ENCODE assay signal across 1 cellular context in the genomic region with DNA sequence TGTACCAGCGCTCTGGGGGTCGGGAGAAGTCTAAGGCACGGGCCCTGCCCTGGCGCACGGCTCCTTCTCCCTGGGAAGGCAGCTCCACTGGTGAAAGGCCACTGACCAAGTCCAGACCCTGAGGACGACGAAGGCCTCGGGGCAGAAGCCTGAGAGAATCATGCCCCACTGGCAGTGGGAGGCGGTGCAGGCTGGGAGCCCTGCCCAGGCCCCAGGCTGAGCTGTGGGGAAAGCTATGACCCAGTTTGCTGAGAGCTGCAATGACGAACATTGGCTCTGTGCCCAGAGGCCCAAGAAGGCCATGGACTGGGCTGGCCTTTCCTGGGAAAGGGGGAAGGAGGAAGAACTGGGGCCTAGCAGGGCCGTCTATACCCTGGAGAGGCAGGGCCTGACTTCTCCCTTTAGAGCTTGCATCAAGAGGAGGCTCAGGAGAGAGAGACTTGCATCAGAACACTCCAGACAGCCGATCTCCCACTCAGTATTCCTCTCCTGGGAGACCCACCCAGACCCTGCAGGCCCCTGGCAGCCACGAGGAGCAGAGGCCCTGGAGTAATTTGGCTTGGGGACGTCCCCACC.
TF ChIP-seq lines count a peak whose summit lies in the region.

No MANE protein-coding gene starts in this region.

TF ChIP-seq in K562, 482 proteins besides CTCF, POLR2A, EP300 and RAD21 (continued from another document and continues in another):
- no peak for TF ChIP-seq CREB1 (IDR thresholded peaks at IDR 0.05)
- 0 out of 2 replicates have a peak, but pooled peaks have one; percentile 33 for TF ChIP-seq CREB1 (CRISPR knock-in tag; IDR thresholded peaks at IDR 0.05)
- TF ChIP-seq ZNF253 (CRISPR knock-in tag; conservative IDR thresholded peaks at IDR 0.05) = no peak
- no peak for TF ChIP-seq KLF10 (CRISPR knock-in tag; IDR thresholded peaks at IDR 0.05)
- no peak for TF ChIP-seq ZNF436 (CRISPR knock-in tag; IDR thresholded peaks at IDR 0.05)
- peak; percentile 85; the same call in 1 of the 2 replicates for TF ChIP-seq ZNF175 (CRISPR knock-in tag; IDR thresholded peaks at IDR 0.05; ENCODE audit: low read depth)
- TF ChIP-seq NFE2 (IDR thresholded peaks at IDR 0.05; ENCODE audit: low read depth) = no peak
- TF ChIP-seq, protein P1, sequence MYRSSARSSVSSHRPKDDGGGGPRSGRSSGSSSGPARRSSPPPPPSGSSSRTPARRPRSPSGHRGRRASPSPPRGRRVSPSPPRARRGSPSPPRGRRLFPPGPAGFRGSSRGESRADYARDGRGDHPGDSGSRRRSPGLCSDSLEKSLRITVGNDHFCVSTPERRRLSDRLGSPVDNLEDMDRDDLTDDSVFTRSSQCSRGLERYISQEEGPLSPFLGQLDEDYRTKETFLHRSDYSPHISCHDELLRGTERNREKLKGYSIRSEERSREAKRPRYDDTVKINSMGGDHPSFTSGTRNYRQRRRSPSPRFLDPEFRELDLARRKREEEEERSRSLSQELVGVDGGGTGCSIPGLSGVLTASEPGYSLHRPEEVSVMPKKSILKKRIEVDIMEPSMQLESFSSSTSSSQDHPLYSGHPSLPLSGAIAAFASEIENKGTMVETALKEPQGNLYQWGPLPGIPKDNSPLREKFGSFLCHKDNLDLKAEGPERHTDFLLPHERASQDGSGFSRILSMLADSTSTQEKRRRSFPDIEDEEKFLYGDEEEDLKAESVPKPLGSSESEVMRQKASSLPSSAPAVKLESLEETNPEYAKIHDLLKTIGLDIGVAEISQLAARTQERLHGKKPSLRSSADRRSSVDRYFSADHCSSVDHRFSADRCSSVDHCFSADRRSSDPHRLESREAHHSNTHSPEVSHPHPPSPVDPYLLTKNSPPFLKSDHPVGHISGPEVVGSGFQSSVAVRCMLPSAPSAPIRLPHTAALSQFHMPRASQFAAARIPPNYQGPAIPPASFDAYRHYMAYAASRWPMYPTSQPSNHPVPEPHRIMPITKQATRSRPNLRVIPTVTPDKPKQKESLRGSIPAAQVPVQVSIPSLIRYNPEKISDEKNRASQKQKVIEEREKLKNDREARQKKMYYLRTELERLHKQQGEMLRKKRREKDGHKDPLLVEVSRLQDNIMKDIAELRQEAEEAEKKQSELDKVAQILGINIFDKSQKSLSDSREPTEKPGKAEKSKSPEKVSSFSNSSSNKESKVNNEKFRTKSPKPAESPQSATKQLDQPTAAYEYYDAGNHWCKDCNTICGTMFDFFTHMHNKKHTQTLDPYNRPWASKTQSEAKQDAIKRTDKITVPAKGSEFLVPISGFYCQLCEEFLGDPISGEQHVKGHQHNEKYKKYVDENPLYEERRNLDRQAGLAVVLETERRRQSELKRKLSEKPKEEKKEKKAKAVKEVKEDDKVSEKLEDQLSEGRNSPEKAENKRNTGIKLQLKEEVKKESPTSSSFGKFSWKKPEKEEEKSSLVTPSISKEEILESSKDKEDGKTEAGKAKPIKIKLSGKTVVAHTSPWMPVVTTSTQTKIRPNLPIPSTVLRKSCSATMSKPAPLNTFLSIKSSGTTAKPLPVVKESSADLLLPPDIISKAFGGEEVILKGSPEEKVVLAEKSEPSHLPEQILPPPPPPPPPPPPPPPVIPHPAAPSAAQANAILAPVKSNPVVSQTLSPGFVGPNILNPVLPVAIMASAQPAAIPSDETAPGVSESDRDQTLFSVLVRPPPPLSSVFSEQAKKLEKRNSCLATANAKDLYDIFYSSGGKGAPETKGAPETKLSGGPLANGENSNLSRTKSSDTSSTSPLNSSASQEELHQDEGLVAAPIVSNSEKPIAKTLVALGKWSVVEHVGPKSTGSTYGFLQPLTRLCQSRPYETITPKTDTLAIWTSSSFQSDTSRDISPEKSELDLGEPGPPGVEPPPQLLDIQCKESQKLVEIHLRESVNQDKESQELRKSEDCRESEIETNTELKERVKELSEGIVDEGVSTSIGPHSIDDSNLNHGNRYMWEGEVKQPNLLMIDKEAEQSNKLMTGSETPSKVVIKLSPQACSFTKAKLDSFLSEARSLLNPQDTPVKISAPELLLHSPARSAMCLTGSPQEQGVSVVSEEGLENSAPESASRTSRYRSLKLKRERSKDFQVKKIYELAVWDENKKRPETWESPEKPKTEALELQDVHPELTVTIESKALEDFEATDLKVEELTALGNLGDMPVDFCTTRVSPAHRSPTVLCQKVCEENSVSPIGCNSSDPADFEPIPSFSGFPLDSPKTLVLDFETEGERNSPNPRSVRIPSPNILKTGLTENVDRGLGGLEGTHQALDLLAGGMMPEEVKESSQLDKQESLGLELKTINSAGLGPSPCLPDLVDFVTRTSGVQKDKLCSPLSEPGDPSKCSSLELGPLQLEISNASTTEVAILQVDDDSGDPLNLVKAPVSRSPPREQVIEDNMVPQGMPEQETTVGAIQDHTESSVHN (IDR thresholded peaks at IDR 0.05; ENCODE audit: borderline replicate concordance in 1 of 2, low read depth in 1 of 2) = no peak
- TF ChIP-seq, protein P2, sequence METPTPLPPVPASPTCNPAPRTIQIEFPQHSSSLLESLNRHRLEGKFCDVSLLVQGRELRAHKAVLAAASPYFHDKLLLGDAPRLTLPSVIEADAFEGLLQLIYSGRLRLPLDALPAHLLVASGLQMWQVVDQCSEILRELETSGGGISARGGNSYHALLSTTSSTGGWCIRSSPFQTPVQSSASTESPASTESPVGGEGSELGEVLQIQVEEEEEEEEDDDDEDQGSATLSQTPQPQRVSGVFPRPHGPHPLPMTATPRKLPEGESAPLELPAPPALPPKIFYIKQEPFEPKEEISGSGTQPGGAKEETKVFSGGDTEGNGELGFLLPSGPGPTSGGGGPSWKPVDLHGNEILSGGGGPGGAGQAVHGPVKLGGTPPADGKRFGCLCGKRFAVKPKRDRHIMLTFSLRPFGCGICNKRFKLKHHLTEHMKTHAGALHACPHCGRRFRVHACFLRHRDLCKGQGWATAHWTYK (CRISPR knock-in tag; IDR thresholded peaks at IDR 0.05) = no peak
- TF ChIP-seq, protein P3, sequence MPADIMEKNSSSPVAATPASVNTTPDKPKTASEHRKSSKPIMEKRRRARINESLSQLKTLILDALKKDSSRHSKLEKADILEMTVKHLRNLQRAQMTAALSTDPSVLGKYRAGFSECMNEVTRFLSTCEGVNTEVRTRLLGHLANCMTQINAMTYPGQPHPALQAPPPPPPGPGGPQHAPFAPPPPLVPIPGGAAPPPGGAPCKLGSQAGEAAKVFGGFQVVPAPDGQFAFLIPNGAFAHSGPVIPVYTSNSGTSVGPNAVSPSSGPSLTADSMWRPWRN (IDR thresholded peaks at IDR 0.05; ENCODE audit: low read depth) = no peak
- TF ChIP-seq ZKSCAN3 (CRISPR knock-in tag; IDR thresholded peaks at IDR 0.05) = no peak
- TF ChIP-seq RFX1 (IDR thresholded peaks at IDR 0.05) = no peak
- 0 out of 2 replicates have a peak, but pooled peaks have one; percentile 21 for TF ChIP-seq MTA3 (IDR thresholded peaks at IDR 0.05; ENCODE audit: borderline replicate concordance)
- TF ChIP-seq ZFX (CRISPR knock-in tag; IDR thresholded peaks at IDR 0.05) = peak; percentile 62
- no peak for TF ChIP-seq NEUROD1 (IDR thresholded peaks at IDR 0.05; ENCODE audit: borderline replicate concordance, low read depth, low read length, partially characterized antibody)
- no peak for TF ChIP-seq GTF2E2 (tag; IDR thresholded peaks at IDR 0.05)
- no peak for TF ChIP-seq ESRRA (IDR thresholded peaks at IDR 0.05; ENCODE audit: borderline replicate concordance, low read depth)
- TF ChIP-seq, protein P4, sequence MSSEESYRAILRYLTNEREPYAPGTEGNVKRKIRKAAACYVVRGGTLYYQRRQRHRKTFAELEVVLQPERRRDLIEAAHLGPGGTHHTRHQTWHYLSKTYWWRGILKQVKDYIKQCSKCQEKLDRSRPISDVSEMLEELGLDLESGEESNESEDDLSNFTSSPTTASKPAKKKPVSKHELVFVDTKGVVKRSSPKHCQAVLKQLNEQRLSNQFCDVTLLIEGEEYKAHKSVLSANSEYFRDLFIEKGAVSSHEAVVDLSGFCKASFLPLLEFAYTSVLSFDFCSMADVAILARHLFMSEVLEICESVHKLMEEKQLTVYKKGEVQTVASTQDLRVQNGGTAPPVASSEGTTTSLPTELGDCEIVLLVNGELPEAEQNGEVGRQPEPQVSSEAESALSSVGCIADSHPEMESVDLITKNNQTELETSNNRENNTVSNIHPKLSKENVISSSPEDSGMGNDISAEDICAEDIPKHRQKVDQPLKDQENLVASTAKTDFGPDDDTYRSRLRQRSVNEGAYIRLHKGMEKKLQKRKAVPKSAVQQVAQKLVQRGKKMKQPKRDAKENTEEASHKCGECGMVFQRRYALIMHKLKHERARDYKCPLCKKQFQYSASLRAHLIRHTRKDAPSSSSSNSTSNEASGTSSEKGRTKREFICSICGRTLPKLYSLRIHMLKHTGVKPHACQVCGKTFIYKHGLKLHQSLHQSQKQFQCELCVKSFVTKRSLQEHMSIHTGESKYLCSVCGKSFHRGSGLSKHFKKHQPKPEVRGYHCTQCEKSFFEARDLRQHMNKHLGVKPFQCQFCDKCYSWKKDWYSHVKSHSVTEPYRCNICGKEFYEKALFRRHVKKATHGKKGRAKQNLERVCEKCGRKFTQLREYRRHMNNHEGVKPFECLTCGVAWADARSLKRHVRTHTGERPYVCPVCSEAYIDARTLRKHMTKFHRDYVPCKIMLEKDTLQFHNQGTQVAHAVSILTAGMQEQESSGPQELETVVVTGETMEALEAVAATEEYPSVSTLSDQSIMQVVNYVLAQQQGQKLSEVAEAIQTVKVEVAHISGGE (CRISPR knock-in tag; IDR thresholded peaks at IDR 0.05) = no peak
- TF ChIP-seq, protein P5, sequence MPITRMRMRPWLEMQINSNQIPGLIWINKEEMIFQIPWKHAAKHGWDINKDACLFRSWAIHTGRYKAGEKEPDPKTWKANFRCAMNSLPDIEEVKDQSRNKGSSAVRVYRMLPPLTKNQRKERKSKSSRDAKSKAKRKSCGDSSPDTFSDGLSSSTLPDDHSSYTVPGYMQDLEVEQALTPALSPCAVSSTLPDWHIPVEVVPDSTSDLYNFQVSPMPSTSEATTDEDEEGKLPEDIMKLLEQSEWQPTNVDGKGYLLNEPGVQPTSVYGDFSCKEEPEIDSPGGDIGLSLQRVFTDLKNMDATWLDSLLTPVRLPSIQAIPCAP (CRISPR knock-in tag; IDR thresholded peaks at IDR 0.05; ENCODE audit: borderline replicate concordance) = no peak
- TF ChIP-seq SRSF9 (IDR thresholded peaks at IDR 0.05; ENCODE audit: borderline replicate concordance, low read depth, low read length) = no peak
- no peak for TF ChIP-seq EZH2 (IDR thresholded peaks at IDR 0.05; ENCODE audit: borderline replicate concordance, low read depth, low read length)
- TF ChIP-seq, protein P6, sequence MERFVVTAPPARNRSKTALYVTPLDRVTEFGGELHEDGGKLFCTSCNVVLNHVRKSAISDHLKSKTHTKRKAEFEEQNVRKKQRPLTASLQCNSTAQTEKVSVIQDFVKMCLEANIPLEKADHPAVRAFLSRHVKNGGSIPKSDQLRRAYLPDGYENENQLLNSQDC (CRISPR knock-in tag; IDR thresholded peaks at IDR 0.05) = no peak
- TF ChIP-seq, protein P7, sequence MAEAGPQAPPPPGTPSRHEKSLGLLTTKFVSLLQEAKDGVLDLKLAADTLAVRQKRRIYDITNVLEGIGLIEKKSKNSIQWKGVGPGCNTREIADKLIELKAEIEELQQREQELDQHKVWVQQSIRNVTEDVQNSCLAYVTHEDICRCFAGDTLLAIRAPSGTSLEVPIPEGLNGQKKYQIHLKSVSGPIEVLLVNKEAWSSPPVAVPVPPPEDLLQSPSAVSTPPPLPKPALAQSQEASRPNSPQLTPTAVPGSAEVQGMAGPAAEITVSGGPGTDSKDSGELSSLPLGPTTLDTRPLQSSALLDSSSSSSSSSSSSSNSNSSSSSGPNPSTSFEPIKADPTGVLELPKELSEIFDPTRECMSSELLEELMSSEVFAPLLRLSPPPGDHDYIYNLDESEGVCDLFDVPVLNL (CRISPR knock-in tag; IDR thresholded peaks at IDR 0.05; ENCODE audit: low read depth) = no peak
- TF ChIP-seq ZNF316 (IDR thresholded peaks at IDR 0.05) = no peak
- TF ChIP-seq MED1 (CRISPR knock-in tag; IDR thresholded peaks at IDR 0.05; ENCODE audit: borderline replicate concordance) = no peak
- TF ChIP-seq PPARD (CRISPR knock-in tag; IDR thresholded peaks at IDR 0.05) = no peak
- TF ChIP-seq, protein P8, sequence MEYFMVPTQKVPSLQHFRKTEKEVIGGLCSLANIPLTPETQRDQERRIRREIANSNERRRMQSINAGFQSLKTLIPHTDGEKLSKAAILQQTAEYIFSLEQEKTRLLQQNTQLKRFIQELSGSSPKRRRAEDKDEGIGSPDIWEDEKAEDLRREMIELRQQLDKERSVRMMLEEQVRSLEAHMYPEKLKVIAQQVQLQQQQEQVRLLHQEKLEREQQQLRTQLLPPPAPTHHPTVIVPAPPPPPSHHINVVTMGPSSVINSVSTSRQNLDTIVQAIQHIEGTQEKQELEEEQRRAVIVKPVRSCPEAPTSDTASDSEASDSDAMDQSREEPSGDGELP (CRISPR knock-in tag; IDR thresholded peaks at IDR 0.05; ENCODE audit: borderline replicate concordance) = no peak
- TF ChIP-seq, protein P9, sequence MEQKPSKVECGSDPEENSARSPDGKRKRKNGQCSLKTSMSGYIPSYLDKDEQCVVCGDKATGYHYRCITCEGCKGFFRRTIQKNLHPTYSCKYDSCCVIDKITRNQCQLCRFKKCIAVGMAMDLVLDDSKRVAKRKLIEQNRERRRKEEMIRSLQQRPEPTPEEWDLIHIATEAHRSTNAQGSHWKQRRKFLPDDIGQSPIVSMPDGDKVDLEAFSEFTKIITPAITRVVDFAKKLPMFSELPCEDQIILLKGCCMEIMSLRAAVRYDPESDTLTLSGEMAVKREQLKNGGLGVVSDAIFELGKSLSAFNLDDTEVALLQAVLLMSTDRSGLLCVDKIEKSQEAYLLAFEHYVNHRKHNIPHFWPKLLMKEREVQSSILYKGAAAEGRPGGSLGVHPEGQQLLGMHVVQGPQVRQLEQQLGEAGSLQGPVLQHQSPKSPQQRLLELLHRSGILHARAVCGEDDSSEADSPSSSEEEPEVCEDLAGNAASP (IDR thresholded peaks at IDR 0.05) = no peak
- no peak for TF ChIP-seq THRAP3 (IDR thresholded peaks at IDR 0.05; ENCODE audit: borderline replicate concordance)
- 0 out of 2 replicates have a peak, but pooled peaks have one; percentile 46 for TF ChIP-seq ZNF584 (CRISPR knock-in tag; IDR thresholded peaks at IDR 0.05; ENCODE audit: low read depth)
- no peak for TF ChIP-seq TEAD2 (tag; IDR thresholded peaks at IDR 0.05)
- no peak for TF ChIP-seq KDM2B (CRISPR knock-in tag; IDR thresholded peaks at IDR 0.05)
- no peak for TF ChIP-seq XRCC3 (IDR thresholded peaks at IDR 0.05)
- TF ChIP-seq, protein P10, sequence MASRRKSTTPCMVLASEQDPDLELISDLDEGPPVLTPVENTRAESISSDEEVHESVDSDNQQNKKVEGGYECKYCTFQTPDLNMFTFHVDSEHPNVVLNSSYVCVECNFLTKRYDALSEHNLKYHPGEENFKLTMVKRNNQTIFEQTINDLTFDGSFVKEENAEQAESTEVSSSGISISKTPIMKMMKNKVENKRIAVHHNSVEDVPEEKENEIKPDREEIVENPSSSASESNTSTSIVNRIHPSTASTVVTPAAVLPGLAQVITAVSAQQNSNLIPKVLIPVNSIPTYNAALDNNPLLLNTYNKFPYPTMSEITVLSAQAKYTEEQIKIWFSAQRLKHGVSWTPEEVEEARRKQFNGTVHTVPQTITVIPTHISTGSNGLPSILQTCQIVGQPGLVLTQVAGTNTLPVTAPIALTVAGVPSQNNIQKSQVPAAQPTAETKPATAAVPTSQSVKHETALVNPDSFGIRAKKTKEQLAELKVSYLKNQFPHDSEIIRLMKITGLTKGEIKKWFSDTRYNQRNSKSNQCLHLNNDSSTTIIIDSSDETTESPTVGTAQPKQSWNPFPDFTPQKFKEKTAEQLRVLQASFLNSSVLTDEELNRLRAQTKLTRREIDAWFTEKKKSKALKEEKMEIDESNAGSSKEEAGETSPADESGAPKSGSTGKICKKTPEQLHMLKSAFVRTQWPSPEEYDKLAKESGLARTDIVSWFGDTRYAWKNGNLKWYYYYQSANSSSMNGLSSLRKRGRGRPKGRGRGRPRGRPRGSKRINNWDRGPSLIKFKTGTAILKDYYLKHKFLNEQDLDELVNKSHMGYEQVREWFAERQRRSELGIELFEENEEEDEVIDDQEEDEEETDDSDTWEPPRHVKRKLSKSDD (conservative IDR thresholded peaks at IDR 0.05; ENCODE audit: low read length) = no peak
- no peak for TF ChIP-seq DDX20 (tag; IDR thresholded peaks at IDR 0.05; ENCODE audit: low read depth)
- no peak for TF ChIP-seq TAF9B (IDR thresholded peaks at IDR 0.05; ENCODE audit: partially characterized antibody)
- no peak for TF ChIP-seq DPF2 (IDR thresholded peaks at IDR 0.05)
- no peak for TF ChIP-seq HDAC3 (IDR thresholded peaks at IDR 0.05; ENCODE audit: borderline replicate concordance, partially characterized antibody)
